1 cellular context compared by ENCODE assay signal in genomic region chr4:21410372-21410771, GRCh38.
A peak's percentile ranks its signal among the peaks of the same experiment; 100 is the strongest.
TF ChIP-seq lines count a peak whose summit lies in the region.

No MANE protein-coding gene starts in this region.

TF ChIP-seq in H1, 55 proteins besides CTCF, POLR2A, EP300 and RAD21:
- TF ChIP-seq ASH2L (IDR thresholded peaks at IDR 0.05; ENCODE audit: low read length), result no peak
- TF ChIP-seq MAX (IDR thresholded peaks at IDR 0.05), result peak; percentile 15; the same call in 1 of the 2 replicates
- no peak for TF ChIP-seq CHD7 (IDR thresholded peaks at IDR 0.05; ENCODE audit: insufficient replicate concordance, low read length)
- no peak for TF ChIP-seq SAP30 (IDR thresholded peaks at IDR 0.05; ENCODE audit: insufficient read depth, insufficient replicate concordance, low read length)
- TF ChIP-seq RXRA (IDR thresholded peaks at IDR 0.05; ENCODE audit: insufficient read depth, low read depth, low read length), result no peak
- no peak for TF ChIP-seq SIRT6 (IDR thresholded peaks at IDR 0.05; ENCODE audit: low read length)
